Comparison of ENCODE assay signal across 16 cellular contexts in the genomic region with DNA sequence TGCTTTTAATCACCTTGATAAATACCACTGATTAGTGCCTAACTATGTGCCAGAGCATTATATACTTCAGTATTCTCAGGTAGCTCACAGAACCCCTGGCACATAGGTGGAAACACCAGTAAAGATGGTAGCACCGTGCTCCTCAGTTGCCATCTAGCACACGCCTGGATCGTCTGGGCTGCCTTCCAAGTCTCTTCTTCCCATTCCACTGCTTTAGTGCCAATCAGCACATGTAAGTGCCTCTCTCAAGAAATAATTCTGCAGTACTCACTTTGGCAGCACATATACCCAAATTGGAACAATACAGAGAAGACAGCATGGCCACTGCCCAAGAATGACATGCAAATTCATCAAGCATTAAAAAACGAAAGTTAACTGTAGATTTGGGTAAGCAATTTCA.
"Had no signal": no experiment of that assay in that cellular context is flagged by ENCODE, and none has a peak within 500 bp of the region (broad histone marks: within the 10 kb centered on the region; RNA-seq: fewer than 3 reads in every experiment).

No MANE protein-coding gene starts in this region.

- H3K9me3 ChIP-seq: body of pancreas, prostate gland, stomach, uterus had no signal

- ATAC-seq: activated CD8-positive, alpha-beta T cell treated with anti-CD3 and anti-CD28 coated beads, Interleukin-2, amount 10 ng/mL, durations not matched to agents 7 days and 5 days; body of pancreas; natural killer cell treated with Interleukin-12 subunit alpha and Interleukin-12 subunit beta and Interleukin-15 and Interleukin-18, amount 100 ng/mL, for 72 hours; stimulated activated effector memory CD8-positive, alpha-beta T cell treated with anti-CD3 and anti-CD28 coated beads, Interleukin-12 subunit alpha, Interleukin-12 subunit beta, amount 100 ng/mL, for 72 hours had no signal

- DNase-seq: activated CD4-positive, alpha-beta T cell treated with anti-CD3 and anti-CD28 coated beads, Interleukin-2, amount 10 ng/mL, durations not matched to agents 7 days and 5 days; activated CD4-positive, CD25-positive, alpha-beta regulatory T cell treated with anti-CD3 and anti-CD28 coated beads, Interleukin-2, amount 50 U/mL, for 72 hours; activated CD8-positive, alpha-beta T cell treated with anti-CD3 and anti-CD28 coated beads, Interleukin-2, amount 10 ng/mL, durations not matched to agents 7 days and 5 days; activated gamma-delta T cell; body of pancreas; effector CD4-positive, alpha-beta T cell; foreskin fibroblast; stimulated activated CD4-positive, alpha-beta T cell treated with anti-CD3 and anti-CD28 coated beads, Interleukin-12 subunit alpha, Interleukin-12 subunit beta, amount 100 ng/mL, for 4 hours; stomach; trophoblast cell; uterus; WERI-Rb-1 had no signal

- H3K4me3 ChIP-seq: body of pancreas, cardiac muscle cell, prostate gland, stomach, uterus had no signal

- H3K4me1 ChIP-seq: body of pancreas, prostate gland, stomach, uterus had no signal

- H3K27me3 ChIP-seq: body of pancreas, cardiac muscle cell, stomach, uterus had no signal

- H3K27ac ChIP-seq: body of pancreas, cardiac muscle cell, prostate gland, stomach, uterus, WERI-Rb-1 had no signal

- H3K36me3 ChIP-seq: prostate gland, uterus had no signal
